Comparison of ENCODE assay signal across 15 cellular contexts in the genomic region with DNA sequence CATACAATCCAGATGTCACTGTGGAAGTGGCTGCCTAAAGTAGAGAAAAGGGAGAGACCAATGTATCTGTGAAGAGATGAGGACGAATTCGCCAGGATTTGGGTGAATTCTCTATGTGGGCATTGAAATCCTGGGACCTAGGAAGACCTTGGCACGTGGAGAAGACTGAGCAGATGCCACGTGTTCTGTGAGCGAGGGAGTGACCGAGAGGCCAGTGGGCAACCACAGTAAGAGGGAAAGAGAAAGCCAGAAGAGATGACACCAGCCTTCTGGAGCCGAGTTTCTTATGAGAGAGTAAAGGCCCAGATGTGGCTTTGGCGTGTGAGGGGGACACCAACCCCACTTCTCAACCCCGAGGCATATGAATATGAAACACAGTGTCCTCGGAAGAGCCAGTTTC.
A peak's percentile ranks its signal among the peaks of the same experiment; 100 is the strongest.
DNase-seq lines count a peak whose midpoint lies in the region; ATAC-seq and TF ChIP-seq lines count a peak whose summit lies in the region.
"Had no signal": no experiment of that assay in that cellular context is flagged by ENCODE, and none has a peak within 500 bp of the region (broad histone marks: within the 10 kb centered on the region; RNA-seq: fewer than 3 reads in every experiment).

No MANE protein-coding gene starts in this region.

- TF ChIP-seq CTCF in endodermal cell (conservative IDR thresholded peaks at IDR 0.05) (no peak), suprapubic skin (IDR thresholded peaks at IDR 0.05) (no peak)

- H3K36me3 ChIP-seq in endodermal cell (ENCODE audit: control insufficient read depth, insufficient read depth, low read length) (no peaks in the 10 kb centered on the region), suprapubic skin (no peaks in the 10 kb centered on the region)
- H3K36me3 ChIP-seq: BE2C had no signal

- H3K27ac ChIP-seq in endodermal cell (ENCODE audit: low read depth, low read length), result no peak overlapping the region
- H3K27ac ChIP-seq in suprapubic skin, result no peak overlapping the region

- TF ChIP-seq POLR2A in suprapubic skin (IDR thresholded peaks at IDR 0.05), result no peak

- no peak overlapping the region for H3K4me3 Mint-ChIP-seq in endodermal cell
- H3K4me3 Mint-ChIP-seq: CD4-positive, CD25-positive, alpha-beta regulatory T cell; CD8-positive, alpha-beta memory T cell; GM23338 had no signal

- no peak overlapping the region for H3K27ac Mint-ChIP-seq in endodermal cell
- H3K27ac Mint-ChIP-seq: CD4-positive, CD25-positive, alpha-beta regulatory T cell; CD8-positive, alpha-beta memory T cell; GM23338 had no signal

- H3K27me3 ChIP-seq in endodermal cell (ENCODE audit: control insufficient read depth, insufficient read depth, low read length, poor library complexity, severe bottlenecking) (peaks cover 14% of the 10 kb centered on the region), suprapubic skin (peaks cover 3% of the 10 kb centered on the region)
- H3K27me3 ChIP-seq: BE2C had no signal

- no peak for ATAC-seq in GM18858 (IDR thresholded peaks at IDR 0.05; ENCODE audit: unreplicated experiment)
- ATAC-seq: GM23338 had no signal

- H3K4me1 Mint-ChIP-seq in endodermal cell, result no peaks in the 10 kb centered on the region
- H3K4me1 Mint-ChIP-seq: CD4-positive, CD25-positive, alpha-beta regulatory T cell; CD8-positive, alpha-beta memory T cell had no signal

- WGBS in endodermal cell (ENCODE audit: insufficient coverage in 1 of 2, insufficient read length in 1 of 2), 2 experiments, result 89 to 96% methylated on average over 9 to 10 of the region's 10 CpGs
- 86% methylated on average over 10 of the region's 10 CpGs for WGBS in suprapubic skin

- no peaks in the 10 kb centered on the region for H3K36me3 Mint-ChIP-seq in endodermal cell (ENCODE audit: low read depth)
- H3K36me3 Mint-ChIP-seq: CD4-positive, CD25-positive, alpha-beta regulatory T cell; CD8-positive, alpha-beta memory T cell had no signal

- peaks cover 6% of the 10 kb centered on the region for H3K9me3 Mint-ChIP-seq in endodermal cell

- H3K4me3 ChIP-seq in endodermal cell (ENCODE audit: low read length) (no peak overlapping the region), suprapubic skin (no peak overlapping the region)
- H3K4me3 ChIP-seq: GM23338 had no signal

- TF ChIP-seq EP300 in suprapubic skin (IDR thresholded peaks at IDR 0.05), result no peak

- H3K9me3 ChIP-seq in endodermal cell (ENCODE audit: control insufficient read depth, low read length) (peaks cover 8% of the 10 kb centered on the region), suprapubic skin (no peaks in the 10 kb centered on the region)

- H3K4me1 ChIP-seq in endodermal cell (ENCODE audit: control insufficient read depth, insufficient read depth, low read length) (no peaks in the 10 kb centered on the region), suprapubic skin (no peaks in the 10 kb centered on the region)
- H3K4me1 ChIP-seq: BE2C had no signal

- no peak overlapping the region for H3K9ac ChIP-seq in endodermal cell (ENCODE audit: extremely low read depth, low read length, poor library complexity, severe bottlenecking)

- peaks cover 2% of the 10 kb centered on the region for H3K27me3 Mint-ChIP-seq in endodermal cell (ENCODE audit: insufficient read depth)

- DNase-seq in endodermal cell (peak; percentile 10), mesenteric fat pad (ENCODE audit: low spot score) (peak; percentile 16), suprapubic skin (ENCODE audit: low spot score in 2 of 2) (peak; percentile 14 to 60), NCI-H2029 treated with DMSO at 0.1 percent for 48 hours (lab: John Stamatoyannopoulos, UW) (no peak), NCI-H1436 treated with DMSO at 0.1 percent for 48 hours (lab: John Stamatoyannopoulos, UW) (no peak)
- DNase-seq: ACHN; BE2C; CD4-positive, CD25-positive, alpha-beta regulatory T cell; CD8-positive, alpha-beta memory T cell; COR-L47; DMS 273 treated with DMSO at 0.1 percent for 48 hours; DMS53; HCEC 1CT had no signal

Comparison
In these comparisons a context has a peak if more than half of its experiments do, and no peak if none do; other contexts are left out.
1. DNase-seq: peak in endodermal cell (single experiment), mesenteric fat pad (single experiment) and suprapubic skin (2 of 2); none in NCI-H2029 treated with DMSO at 0.1 percent for 48 hours (single experiment) and NCI-H1436 treated with DMSO at 0.1 percent for 48 hours (single experiment).